30 cellular contexts compared by ENCODE assay signal in the genomic region with DNA sequence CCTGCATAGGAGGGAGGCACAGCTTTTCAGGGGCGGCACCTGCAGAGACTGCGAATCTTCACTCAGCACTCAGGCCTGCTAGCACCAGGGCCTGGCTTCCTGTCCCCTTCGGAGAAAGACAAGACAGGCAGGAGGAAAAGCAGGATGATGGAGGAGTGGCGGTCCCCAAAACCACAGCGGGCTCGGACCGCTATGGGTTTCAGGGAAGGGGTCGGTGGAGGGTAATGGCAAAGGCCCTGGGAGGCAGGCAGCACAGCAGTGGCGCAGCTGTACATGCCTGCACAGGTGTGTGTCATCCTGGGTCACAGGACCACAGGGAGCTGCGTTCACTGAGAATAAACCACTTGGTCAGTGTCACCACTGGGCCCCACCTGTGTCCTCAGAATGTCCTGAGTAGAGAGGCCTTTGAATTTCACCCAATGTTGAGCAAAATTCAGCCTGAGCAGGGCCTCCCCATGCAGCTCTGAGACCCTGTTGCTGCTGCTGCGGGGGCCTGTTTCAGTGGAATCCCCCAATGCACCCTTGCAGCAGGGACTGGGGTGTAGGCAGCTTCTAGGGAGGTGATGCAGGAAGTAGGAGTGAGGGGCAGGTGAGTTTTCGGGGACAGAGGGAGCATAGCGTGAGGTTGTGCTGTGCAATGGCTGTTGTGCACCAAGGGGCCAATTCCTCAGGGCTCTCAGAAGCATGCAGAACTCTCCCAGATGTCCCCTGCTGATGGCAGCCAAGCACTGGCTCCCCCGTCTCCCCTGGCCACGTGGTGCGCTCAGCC.
DNase-seq lines count a peak whose midpoint lies in the region; ATAC-seq and TF ChIP-seq lines count a peak whose summit lies in the region.
"Had no signal": no experiment of that assay in that cellular context is flagged by ENCODE, and none has a peak within 500 bp of the region (broad histone marks: within the 10 kb centered on the region; RNA-seq: fewer than 3 reads in every experiment).

No MANE protein-coding gene starts in this region.

- peak overlapping the region; percentile 6 for H4K8ac ChIP-seq in neuronal stem cell (ENCODE audit: low read depth, low read length)

- no peak overlapping the region for H2AFZ ChIP-seq in neuronal stem cell (ENCODE audit: low read length)

- H3K18ac ChIP-seq in neuronal stem cell (ENCODE audit: low read length), result peak overlapping the region; percentile 67

- no peak overlapping the region for H3K4me3 ChIP-seq in coronary artery
- peak overlapping the region in 1 of 2 donors; percentile 1 for H3K4me3 ChIP-seq in neuronal stem cell (ENCODE audit: low read length in 2 of 2)
- H3K4me3 ChIP-seq: heart left ventricle, MG63, mucosa of descending colon had no signal

- H3K9ac ChIP-seq in neuronal stem cell (ENCODE audit: low read depth, low read length, poor library complexity), result no peak overlapping the region

- no peak overlapping the region for H3K14ac ChIP-seq in neuronal stem cell (ENCODE audit: low read length)

- H2BK5ac ChIP-seq in neuronal stem cell (ENCODE audit: low read length), result no peak overlapping the region

- H2BK12ac ChIP-seq in neuronal stem cell (ENCODE audit: low read length), result no peak overlapping the region

- no peak overlapping the region for H3K27ac ChIP-seq in coronary artery
- H3K27ac ChIP-seq in neuronal stem cell (replicated peaks; ENCODE audit: low read length), result no peak overlapping the region
- H3K27ac ChIP-seq: heart left ventricle had no signal

- no TSS peak for BruUV-seq in MCF 10A (replicated peaks; lab: Mats Ljungman, UMichigan)

- H2BK15ac ChIP-seq in neuronal stem cell (ENCODE audit: low read length), result no peak overlapping the region

- no peak overlapping the region for H3K4ac ChIP-seq in neuronal stem cell (ENCODE audit: low read length)

- H3K4me1 Mint-ChIP-seq in MCF 10A (ENCODE audit: insufficient read depth, unreplicated experiment), result no peaks in the 10 kb centered on the region
- H3K4me1 Mint-ChIP-seq: activated CD4-positive, alpha-beta T cell treated with anti-CD3 and anti-CD28 coated beads for 36 hours; CD8-positive, alpha-beta memory T cell had no signal

- no peaks in the 10 kb centered on the region for H3K36me3 ChIP-seq in neuronal stem cell (replicated peaks in 1 of 2; ENCODE audit: control insufficient read depth in 2 of 2, insufficient read depth in 2 of 2, low read length in 2 of 2)
- H3K36me3 ChIP-seq: BE2C, heart left ventricle, MG63 had no signal

- CTCF ChIA-PET in MCF 10A (lab: Yijun Ruan, JAX), result interaction anchor here (0.6 to 0.8 kb wide), 2 partner anchors 21 to 22 kb away, joined by 4 read pairs; no protein-coding TSS in a partner anchor

- H3K9me3 Mint-ChIP-seq in MCF 10A (ENCODE audit: unreplicated experiment), result peaks cover 8% of the 10 kb centered on the region
- H3K9me3 Mint-ChIP-seq: activated T-cell treated with anti-CD3 and anti-CD28 coated beads, Interleukin-2, amount 50 U/mL, for 4 hours; CD8-positive, alpha-beta memory T cell; dendritic cell treated with granulocyte-macrophage colony-stimulating factor and Interleukin-4, amounts not matched to agents 40 ng/mL and 50 ng/mL, for 4 days; natural killer cell treated with Interleukin-12 subunit alpha and Interleukin-12 subunit beta and Interleukin-15 and Interleukin-18, amount 100 ng/mL, for 72 hours; T-helper 2 cell treated with Interferon-gamma antibody and Interleukin-4, amounts not matched to agents 5 μg/mL and 100 μg/mL, for 36 hours had no signal

- DNase-seq in Right ventricle myocardium superior (peak; percentile 18), left cardiac atrium (no peak), coronary artery (ENCODE audit: low spot score) (peak; percentile 33), neuronal stem cell (ENCODE audit: low spot score) (no peak), NK-92 (lab: John Stamatoyannopoulos, UW; ENCODE audit: unreplicated experiment) (no peak), MCF 10A (ENCODE audit: unreplicated experiment) (no peak)
- no peak for DNase-seq in stimulated activated CD4-positive, alpha-beta T cell treated with anti-CD3 and anti-CD28 coated beads, Interleukin-4, amount 100 ng/mL, for 4 hours
- DNase-seq: ACHN; activated CD4-positive, alpha-beta T cell treated with anti-CD3 and anti-CD28 coated beads for 36 hours; activated gamma-delta T cell treated with Interleukin-2 at 50 U/mL for 16 hours; activated T-cell treated with anti-CD3 and anti-CD28 coated beads, Interleukin-2, amount 50 U/mL, for 4 hours; BE2C; central memory CD4-positive, alpha-beta T cell; foreskin melanocyte; HFFc6; KG1; mammary epithelial cell; MG63; mucosa of descending colon; NCI-H2029; NCI-H226; NCI-H69; SIG-M5; small intestine; stimulated activated naive CD4-positive, alpha-beta T cell treated with Interleukin-2 at 50 U/mL for 16 hours had no signal

- intact Hi-C loops in Right ventricle myocardium superior (cut with DNase I) (no loop called here), left cardiac atrium (cut with DNase I) (no loop called here), MCF 10A (cut with micrococcal nuclease) (no loop called here)

- no peak overlapping the region for H3K4me3 Mint-ChIP-seq in MCF 10A (ENCODE audit: unreplicated experiment)
- H3K4me3 Mint-ChIP-seq: activated CD4-positive, alpha-beta T cell treated with anti-CD3 and anti-CD28 coated beads for 36 hours; activated T-cell treated with anti-CD3 and anti-CD28 coated beads, Interleukin-2, amount 50 U/mL, for 4 hours; CD8-positive, alpha-beta memory T cell; dendritic cell treated with granulocyte-macrophage colony-stimulating factor and Interleukin-4, amounts not matched to agents 40 ng/mL and 50 ng/mL, for 4 days; HFFc6; natural killer cell treated with Interleukin-12 subunit alpha and Interleukin-12 subunit beta and Interleukin-15 and Interleukin-18, amount 100 ng/mL, for 72 hours; T-helper 2 cell treated with Interferon-gamma antibody and Interleukin-4, amounts not matched to agents 5 μg/mL and 100 μg/mL, for 36 hours had no signal

- H4K91ac ChIP-seq in neuronal stem cell (ENCODE audit: low read depth, low read length, poor library complexity), result no peak overlapping the region

- H3K4me2 ChIP-seq in neuronal stem cell (ENCODE audit: insufficient read depth, low read length, poor library complexity, severe bottlenecking), result no peak overlapping the region

- no peaks in the 10 kb centered on the region for H3K36me3 Mint-ChIP-seq in MCF 10A (ENCODE audit: insufficient read depth, unreplicated experiment)
- H3K36me3 Mint-ChIP-seq: CD8-positive, alpha-beta memory T cell; natural killer cell treated with Interleukin-12 subunit alpha and Interleukin-12 subunit beta and Interleukin-15 and Interleukin-18, amount 100 ng/mL, for 72 hours had no signal

- H3K23ac ChIP-seq in neuronal stem cell (ENCODE audit: low read depth, low read length, poor library complexity), result no peak overlapping the region

- no peak overlapping the region for H2AK5ac ChIP-seq in neuronal stem cell (ENCODE audit: low read depth, low read length)

- H3K79me1 ChIP-seq in neuronal stem cell (ENCODE audit: low read depth, low read length), result no peaks in the 10 kb centered on the region

- H3K27me3 ChIP-seq in neuronal stem cell (ENCODE audit: control insufficient read depth in 3 of 3, insufficient read depth in 3 of 3, low read depth in 1 of 3, low read length in 3 of 3), result peaks cover 0 to 7% (median 0%) of the 10 kb centered on the region in 3 experiments
- H3K27me3 ChIP-seq: BE2C, MG63 had no signal

- no peak overlapping the region for H3K27ac Mint-ChIP-seq in MCF 10A (ENCODE audit: low read depth, unreplicated experiment)
- H3K27ac Mint-ChIP-seq: activated CD4-positive, alpha-beta T cell treated with anti-CD3 and anti-CD28 coated beads for 36 hours; dendritic cell treated with granulocyte-macrophage colony-stimulating factor and Interleukin-4, amounts not matched to agents 40 ng/mL and 50 ng/mL, for 4 days; HFFc6; natural killer cell treated with Interleukin-12 subunit alpha and Interleukin-12 subunit beta and Interleukin-15 and Interleukin-18, amount 100 ng/mL, for 72 hours; T-helper 2 cell treated with Interferon-gamma antibody and Interleukin-4, amounts not matched to agents 5 μg/mL and 100 μg/mL, for 36 hours had no signal

- no CpG with 5 or more reads among the region's 16 CpGs for whole genome bisulfite sequencing in neuronal stem cell (ENCODE audit: extremely low coverage in 2 of 2, insufficient read length in 2 of 2, insufficient replicate concordance in 1 of 2), 2 donors

- H3K27me3 Mint-ChIP-seq in MCF 10A (ENCODE audit: insufficient read depth, unreplicated experiment), result peaks cover 14% of the 10 kb centered on the region
- H3K27me3 Mint-ChIP-seq: dendritic cell treated with granulocyte-macrophage colony-stimulating factor and Interleukin-4, amounts not matched to agents 40 ng/mL and 50 ng/mL, for 4 days had no signal

- POLR2A ChIA-PET in MCF 10A (lab: Yijun Ruan, JAX), result interaction anchor here (0.6 kb wide), 1 partner anchor 1241 kb away, joined by 3 read pairs; no protein-coding TSS in a partner anchor

- H2BK120ac ChIP-seq in neuronal stem cell (ENCODE audit: low read depth, low read length), result no peak overlapping the region

- no peaks in the 10 kb centered on the region for H3K4me1 ChIP-seq in neuronal stem cell (ENCODE audit: control insufficient read depth in 2 of 2, insufficient read depth in 1 of 2, low read depth in 1 of 2, low read length in 2 of 2)
- H3K4me1 ChIP-seq: BE2C, heart left ventricle had no signal

- TF ChIP-seq CTCF in coronary artery (IDR thresholded peaks at IDR 0.05) (no peak), MCF 10A (IDR thresholded peaks at IDR 0.05; ENCODE audit: unreplicated experiment) (no peak)

- no peak for ATAC-seq in Right ventricle myocardium superior (ENCODE audit: poor library complexity)
- ATAC-seq in left cardiac atrium, result no peak
- ATAC-seq: activated CD4-positive, alpha-beta T cell treated with anti-CD3 and anti-CD28 coated beads for 36 hours; activated T-cell treated with anti-CD3 and anti-CD28 coated beads, Interleukin-2, amount 50 U/mL, for 4 hours; heart left ventricle; mucosa of descending colon; natural killer cell treated with Interleukin-12 subunit alpha and Interleukin-12 subunit beta and Interleukin-15 and Interleukin-18, amount 100 ng/mL, for 72 hours had no signal

- H3K9me3 ChIP-seq in neuronal stem cell (replicated peaks in 1 of 2; ENCODE audit: control insufficient read depth in 2 of 2, insufficient read depth in 1 of 2, low read depth in 1 of 2, low read length in 2 of 2), result no peaks in the 10 kb centered on the region
- H3K9me3 ChIP-seq: BE2C, heart left ventricle, MG63, mucosa of descending colon had no signal

Comparison
In these comparisons a context has a peak if more than half of its experiments do, and no peak if none do; other contexts are left out.
1. DNase-seq: peak in Right ventricle myocardium superior (single experiment) and coronary artery (single experiment); none in left cardiac atrium (single experiment), neuronal stem cell (single experiment), stimulated activated CD4-positive, alpha-beta T cell treated with anti-CD3 and anti-CD28 coated beads, Interleukin-4, amount 100 ng/mL, for 4 hours (0 of 2), NK-92 (single experiment) and MCF 10A (single experiment).